In genomic region chr2:156253765-156254164, GRCh38 we compare ENCODE assay signal across 14 cellular contexts.
DNase-seq lines count a peak whose midpoint lies in the region; ATAC-seq and TF ChIP-seq lines count a peak whose summit lies in the region.
"Had no signal": no experiment of that assay in that cellular context is flagged by ENCODE, and none has a peak within 500 bp of the region (broad histone marks: within the 10 kb centered on the region; RNA-seq: fewer than 3 reads in every experiment).

No MANE protein-coding gene starts in this region.

- intact Hi-C loops in Right ventricle myocardium superior (cut with DNase I): no loop called here

- DNase-seq in cardiac muscle cell (ENCODE audit: low read depth in 1 of 2, low spot score in 1 of 2) (no peak), Right ventricle myocardium superior (no peak), glutamatergic neuron (no peak), GM10248 (ENCODE audit: extremely low spot score) (no peak), middle frontal gyrus (ENCODE audit: extremely low spot score, low spot score) (no peak), G401 (ENCODE audit: low spot score) (no peak)
- DNase-seq in stimulated activated naive CD8-positive, alpha-beta T cell treated with anti-CD3 and anti-CD28 coated beads, Interleukin-15, amount 100 ng/mL, for 72 hours: no peak
- DNase-seq: foreskin melanocyte, islet precursor cell, NCI-H345, posterior cingulate gyrus, spleen had no signal

- CTCF ChIA-PET in GM10248 (lab: Yijun Ruan, JAX): no interaction called here

- H3K9me3 Mint-ChIP-seq in activated T-helper 17 cell treated with anti-CD3 and anti-CD28 coated beads, Interleukin-2, amount 50 U/mL, for 72 hours: no peaks in the 10 kb centered on the region
- H3K9me3 Mint-ChIP-seq in glutamatergic neuron (ENCODE audit: unreplicated experiment): peaks cover 11% of the 10 kb centered on the region
- H3K9me3 Mint-ChIP-seq in stimulated activated naive CD8-positive, alpha-beta T cell treated with anti-CD3 and anti-CD28 coated beads, Interleukin-15, amount 100 ng/mL, for 72 hours: no peaks in the 10 kb centered on the region
- H3K9me3 Mint-ChIP-seq: IgD-negative memory B cell had no signal

- peaks cover 16% of the 10 kb centered on the region for H3K27me3 Mint-ChIP-seq in activated T-helper 17 cell treated with anti-CD3 and anti-CD28 coated beads, Interleukin-2, amount 50 U/mL, for 72 hours
- H3K27me3 Mint-ChIP-seq in glutamatergic neuron (ENCODE audit: unreplicated experiment): peaks cover 2% of the 10 kb centered on the region
- H3K27me3 Mint-ChIP-seq in stimulated activated naive CD8-positive, alpha-beta T cell treated with anti-CD3 and anti-CD28 coated beads, Interleukin-15, amount 100 ng/mL, for 72 hours: no peaks in the 10 kb centered on the region

- no peak for TF ChIP-seq CTCF in cardiac muscle cell (IDR thresholded peaks at IDR 0.05; ENCODE audit: low read depth, low read length)
- TF ChIP-seq CTCF in glutamatergic neuron (IDR thresholded peaks at IDR 0.05; ENCODE audit: partially characterized antibody, unreplicated experiment): no peak
- no peak for TF ChIP-seq CTCF in GM10248 (IDR thresholded peaks at IDR 0.05; ENCODE audit: control extremely low read depth, extremely low read depth, low read depth, missing control alignments)

- no peaks in the 10 kb centered on the region for H3K9me3 ChIP-seq in cardiac muscle cell (ENCODE audit: low read depth)
- H3K9me3 ChIP-seq: spleen had no signal

- H3K4me3 Mint-ChIP-seq in activated T-helper 17 cell treated with anti-CD3 and anti-CD28 coated beads, Interleukin-2, amount 50 U/mL, for 72 hours: peak overlapping the region; percentile 15
- H3K4me3 Mint-ChIP-seq in glutamatergic neuron (ENCODE audit: unreplicated experiment): peak overlapping the region; percentile 89
- H3K4me3 Mint-ChIP-seq in stimulated activated naive CD8-positive, alpha-beta T cell treated with anti-CD3 and anti-CD28 coated beads, Interleukin-15, amount 100 ng/mL, for 72 hours: peak overlapping the region; percentile 64 to 65

- no peaks in the 10 kb centered on the region for H3K27me3 ChIP-seq in cardiac muscle cell

- no peak overlapping the region for H3K27ac Mint-ChIP-seq in activated T-helper 17 cell treated with anti-CD3 and anti-CD28 coated beads, Interleukin-2, amount 50 U/mL, for 72 hours
- peak overlapping the region; percentile 98 for H3K27ac Mint-ChIP-seq in glutamatergic neuron (ENCODE audit: unreplicated experiment)
- no peak overlapping the region for H3K27ac Mint-ChIP-seq in stimulated activated naive CD8-positive, alpha-beta T cell treated with anti-CD3 and anti-CD28 coated beads, Interleukin-15, amount 100 ng/mL, for 72 hours
- H3K27ac Mint-ChIP-seq: IgD-negative memory B cell had no signal

- peak overlapping the region; percentile 51 for H3K4me3 ChIP-seq in cardiac muscle cell

- no peak overlapping the region for H3K27ac ChIP-seq in cardiac muscle cell
- H3K27ac ChIP-seq: spleen had no signal

- H3K36me3 ChIP-seq in cardiac muscle cell: no peaks in the 10 kb centered on the region
- H3K36me3 ChIP-seq: spleen had no signal

- no peak for ATAC-seq in Right ventricle myocardium superior (ENCODE audit: poor library complexity)
- no peak for ATAC-seq in activated T-helper 17 cell treated with anti-CD3 and anti-CD28 coated beads, Interleukin-2, amount 50 U/mL, for 72 hours (replicated peaks)
- no peak for ATAC-seq in stimulated activated naive CD8-positive, alpha-beta T cell treated with anti-CD3 and anti-CD28 coated beads, Interleukin-15, amount 100 ng/mL, for 72 hours

- in situ Hi-C loops in G401 (cut with HindIII; ENCODE audit: low sequenced_read_pairs): no loop called here

- no peaks in the 10 kb centered on the region for H3K4me1 Mint-ChIP-seq in activated T-helper 17 cell treated with anti-CD3 and anti-CD28 coated beads, Interleukin-2, amount 50 U/mL, for 72 hours
- peaks cover 3% of the 10 kb centered on the region for H3K4me1 Mint-ChIP-seq in glutamatergic neuron (ENCODE audit: low read depth, unreplicated experiment)
- no peaks in the 10 kb centered on the region for H3K4me1 Mint-ChIP-seq in stimulated activated naive CD8-positive, alpha-beta T cell treated with anti-CD3 and anti-CD28 coated beads, Interleukin-15, amount 100 ng/mL, for 72 hours
- H3K4me1 Mint-ChIP-seq: IgD-negative memory B cell had no signal

- no peaks in the 10 kb centered on the region for H3K4me1 ChIP-seq in cardiac muscle cell (ENCODE audit: low read depth)
- H3K4me1 ChIP-seq: spleen had no signal

- POLR2A ChIA-PET in GM10248 (lab: Yijun Ruan, JAX): no interaction called here

- H3K36me3 Mint-ChIP-seq in activated T-helper 17 cell treated with anti-CD3 and anti-CD28 coated beads, Interleukin-2, amount 50 U/mL, for 72 hours (ENCODE audit: low read depth): no peaks in the 10 kb centered on the region
- H3K36me3 Mint-ChIP-seq in glutamatergic neuron (ENCODE audit: unreplicated experiment): peaks cover 34% of the 10 kb centered on the region
- H3K36me3 Mint-ChIP-seq: IgD-negative memory B cell had no signal

Comparison
In these comparisons a context has a peak if more than half of its experiments do, and no peak if none do; other contexts are left out.
1. H3K4me3 Mint-ChIP-seq: peak in every context shown above with its lines; median percentile 89 in glutamatergic neuron; 64 in stimulated activated naive CD8-positive, alpha-beta T cell treated with anti-CD3 and anti-CD28 coated beads, Interleukin-15, amount 100 ng/mL, for 72 hours; 15 in activated T-helper 17 cell treated with anti-CD3 and anti-CD28 coated beads, Interleukin-2, amount 50 U/mL, for 72 hours.